ENCODE assay signal across 15 cellular contexts in the genomic region with DNA sequence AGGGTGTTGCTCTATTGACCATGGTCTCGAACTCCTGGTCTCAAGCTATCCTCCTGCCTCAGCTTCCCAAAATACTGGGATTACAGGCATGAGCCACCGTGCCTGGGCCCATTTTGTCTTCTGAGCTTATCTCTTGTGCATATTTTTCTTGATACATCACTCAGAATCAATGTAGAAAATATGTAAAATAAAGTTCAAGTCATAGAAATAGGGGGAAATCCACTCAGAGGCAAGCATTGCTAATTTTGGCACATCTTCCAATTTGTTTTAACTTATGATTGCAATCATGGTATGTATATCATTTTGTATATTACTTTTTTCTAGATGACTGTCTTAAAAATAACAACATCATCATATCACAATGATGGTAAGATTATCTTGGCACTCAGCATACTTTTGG. TPM values are rescaled to one million over a fixed set of nuclear protein-coding genes. Genes with fewer than 3 reads are reported as not detected.
DNase-seq lines count a peak whose midpoint lies in the region; FAIRE-seq and TF ChIP-seq lines count a peak whose summit lies in the region.
"Had no signal": no experiment of that assay in that cellular context is flagged by ENCODE, and none has a peak within 500 bp of the region (broad histone marks: within the 10 kb centered on the region; RNA-seq: fewer than 3 reads in every experiment).

No MANE protein-coding gene starts in this region.

- H3K27me3 ChIP-seq in MG63 = no peaks in the 10 kb centered on the region

- H3K36me3 ChIP-seq in MG63 = peaks cover 11% of the 10 kb centered on the region
- no peaks in the 10 kb centered on the region for H3K36me3 ChIP-seq in kidney (ENCODE audit: control insufficient read depth in 1 of 2, insufficient read depth in 2 of 2, low read length in 2 of 2)

- TF ChIP-seq CTCF in choroid plexus epithelial cell (conservative IDR thresholded peaks at IDR 0.05; ENCODE audit: low read depth, low read length) = no peak
- no peak for TF ChIP-seq CTCF in kidney (IDR thresholded peaks at IDR 0.05; ENCODE audit: borderline replicate concordance, extremely low read depth, insufficient read depth)

- no peak for FAIRE-seq in kidney (lab: Jason Lieb, UNC)

- H3K27ac ChIP-seq in kidney (ENCODE audit: low read depth in 2 of 2, low read length in 2 of 2) = peak overlapping the region; percentile 6 to 72
- H3K27ac ChIP-seq: SK-N-MC had no signal

- H3K9me3 ChIP-seq in MG63 (no peaks in the 10 kb centered on the region), kidney (ENCODE audit: control insufficient read depth in 1 of 2, low read length in 2 of 2) (no peaks in the 10 kb centered on the region)

- peak overlapping the region in 1 of 2 donors; percentile 34 for H3K9ac ChIP-seq in kidney (ENCODE audit: low read length in 2 of 2)

- H3K4me3 ChIP-seq in MG63 (no peak overlapping the region), choroid plexus epithelial cell (ENCODE audit: low read depth, low read length) (no peak overlapping the region), kidney (ENCODE audit: low read length in 2 of 2) (no peak overlapping the region)
- H3K4me3 ChIP-seq: SK-N-MC had no signal

- peaks cover 7 to 28% of the 10 kb centered on the region in 2 donors for H3K4me1 ChIP-seq in kidney (ENCODE audit: control insufficient read depth in 1 of 2, insufficient read depth in 1 of 2, low read depth in 1 of 2, low read length in 2 of 2)

- DNase-seq in EH (ENCODE audit: low read depth) (peak; percentile 54), MG63 (peak; percentile 64), choroid plexus epithelial cell (ENCODE audit: low read depth) (peak; percentile 57), kidney (no peak), amniotic stem cell (lab: John Stamatoyannopoulos, UW) (no peak), NCI-H446 (lab: John Stamatoyannopoulos, UW) (no peak), NCI-H69 (lab: John Stamatoyannopoulos, UW) (no peak), GF-D8 (lab: John Stamatoyannopoulos, UW) (no peak)
- DNase-seq: AML-193; CD8-positive, alpha-beta T cell; H9; NCI-H1436 treated with DMSO at 0.1 percent for 48 hours; NCI-H2227 treated with DMSO at 0.1 percent for 48 hours had no signal

- intact Hi-C loops in kidney (cut with DNase I) = no loop called here

RNA-seq across cellular contexts. Expression of a gene that starts 21.6 kb away (rescaled TPM):
- total RNA-seq in MG63 (2014; rRNA removed; shearing (Covaris generic); ENCODE audit: low replicate concordance) = 43.4 and 54.6 TPM in 2 replicates
- total RNA-seq in kidney = 40.8 TPM
- 33.2 TPM for polyA plus RNA-seq in kidney (ENCODE audit: insufficient read depth, low read depth, low replicate concordance)

RNA-seq across cellular contexts. Expression of a gene that starts 30.2 kb away (rescaled TPM):
- total RNA-seq in MG63 (2014; rRNA removed; shearing (Covaris generic); ENCODE audit: low replicate concordance) = 47.9 and 48.6 TPM in 2 replicates
- total RNA-seq in kidney = 16.8 TPM
- polyA plus RNA-seq in kidney (ENCODE audit: insufficient read depth, low read depth, low replicate concordance) = 8.4 TPM

RNA-seq across cellular contexts. Expression of a gene that starts 32.6 kb away (rescaled TPM):
- 11.6 and 15.6 TPM in 2 replicates for total RNA-seq in MG63 (2014; rRNA removed; shearing (Covaris generic); ENCODE audit: low replicate concordance)
- 62.1 TPM for total RNA-seq in kidney
- 14.2 TPM for polyA plus RNA-seq in kidney (ENCODE audit: insufficient read depth, low read depth, low replicate concordance)

RNA-seq across cellular contexts. Expression of a gene that starts 44.6 kb away (rescaled TPM):
- 26.0 and 32.1 TPM in 2 replicates for total RNA-seq in MG63 (2014; rRNA removed; shearing (Covaris generic); ENCODE audit: low replicate concordance)
- 57.4 TPM for total RNA-seq in kidney
- 19.8 TPM for polyA plus RNA-seq in kidney (ENCODE audit: insufficient read depth, low read depth, low replicate concordance)

RNA-seq across cellular contexts. Expression of a gene that starts 51.9 kb away (rescaled TPM):
- not detected in 2 replicates for total RNA-seq in MG63 (2014; rRNA removed; shearing (Covaris generic); ENCODE audit: low replicate concordance)
- total RNA-seq in kidney = not detected
- polyA plus RNA-seq in kidney (ENCODE audit: insufficient read depth, low read depth, low replicate concordance) = 0.32 TPM
- total RNA-seq: A673; CD8-positive, alpha-beta T cell; H9 had no signal

Comparison
In these comparisons a context has a peak if more than half of its experiments do, and no peak if none do; other contexts are left out.
1. DNase-seq: peak in EH (single experiment), MG63 (single experiment) and choroid plexus epithelial cell (single experiment); none in kidney (single experiment), amniotic stem cell (single experiment), NCI-H446 (0 of 2), NCI-H69 (single experiment) and GF-D8 (single experiment).